Comparison of ENCODE assay signal across 10 cellular contexts in genomic region chrX:68504237-68504636, GRCh38. TPM values are rescaled to one million over a fixed set of nuclear protein-coding genes. Genes with fewer than 3 reads are reported as not detected.
DNase-seq lines count a peak whose midpoint lies in the region; ATAC-seq and TF ChIP-seq lines count a peak whose summit lies in the region.
"Had no signal": no experiment of that assay in that cellular context is flagged by ENCODE, and none has a peak within 500 bp of the region (broad histone marks: within the 10 kb centered on the region; RNA-seq: fewer than 3 reads in every experiment).

No MANE protein-coding gene starts in this region.

- no TSS peak for BruUV-seq in mammary epithelial cell (replicated peaks; lab: Mats Ljungman, UMichigan)

- no peak for TF ChIP-seq CTCF in mammary epithelial cell (conservative IDR thresholded peaks at IDR 0.05 in 1 of 2, IDR thresholded peaks at IDR 0.05 in 1 of 2; ENCODE audit: extremely low read depth in 1 of 2, insufficient read depth in 1 of 2, low read depth in 1 of 2, low read length in 2 of 2)
- no peak for TF ChIP-seq CTCF in Peyer's patch (IDR thresholded peaks at IDR 0.05)

- H3K79me2 ChIP-seq in mammary epithelial cell (ENCODE audit: insufficient read depth, low read length): peaks cover 68% of the 10 kb centered on the region

- H3K27ac ChIP-seq in mammary epithelial cell (ENCODE audit: insufficient read depth, low read depth, low read length) (peak overlapping the region; percentile 71), Peyer's patch (no peak overlapping the region)
- H3K27ac ChIP-seq: SK-N-MC had no signal

- no peak for ATAC-seq in sciatic nerve
- ATAC-seq in GM21528 (IDR thresholded peaks at IDR 0.05; ENCODE audit: low FRiP score, unreplicated experiment): no peak

- H3K27me3 ChIP-seq in mammary epithelial cell (ENCODE audit: insufficient read depth, low read length): no peaks in the 10 kb centered on the region
- H3K27me3 ChIP-seq in Peyer's patch: no peaks in the 10 kb centered on the region

- no peaks in the 10 kb centered on the region for H4K20me1 ChIP-seq in mammary epithelial cell (ENCODE audit: insufficient read depth, low read length)

- H2AFZ ChIP-seq in mammary epithelial cell (ENCODE audit: low read depth, low read length): no peak overlapping the region

- CTCF ChIA-PET in mammary epithelial cell (lab: Charles Lee; ENCODE audit: low non-redundant PET): no interaction called here

- H3K36me3 ChIP-seq in mammary epithelial cell (ENCODE audit: insufficient read depth, low read length) (no peaks in the 10 kb centered on the region), Peyer's patch (no peaks in the 10 kb centered on the region)

- peak overlapping the region; percentile 12 for H3K4me2 ChIP-seq in mammary epithelial cell (ENCODE audit: insufficient read depth, low read depth, low read length)

- H3K9me3 ChIP-seq in mammary epithelial cell (replicated peaks; ENCODE audit: insufficient read depth, low read length): no peaks in the 10 kb centered on the region
- no peaks in the 10 kb centered on the region for H3K9me3 ChIP-seq in Peyer's patch

- in situ Hi-C loops in mammary epithelial cell (cut with MboI; ENCODE audit: low sequenced_read_pairs in 2 of 2): loop anchor here (10.0 kb wide), 2 partner anchors 211 to 309 kb away; no protein-coding TSS in a partner anchor

- TF ChIP-seq POLR2A in Peyer's patch (IDR thresholded peaks at IDR 0.05): no peak

- no peak overlapping the region for H3K4me3 ChIP-seq in mammary epithelial cell (replicated peaks in 1 of 3; ENCODE audit: insufficient read depth in 1 of 3, low read depth in 2 of 3, low read length in 3 of 3)
- H3K4me3 ChIP-seq in Peyer's patch: no peak overlapping the region
- H3K4me3 ChIP-seq: SK-N-MC had no signal

- dilution Hi-C loops in mammary epithelial cell (cut with HindIII; ENCODE audit: low sequenced_read_pairs): no loop called here

- WGBS in mammary epithelial cell (ENCODE audit: low coverage, missing lambda C conversion rate): 33% methylated on average over 4 of the region's 4 CpGs

- H3K9ac ChIP-seq in mammary epithelial cell (ENCODE audit: insufficient read depth, low read length): peak overlapping the region; percentile 8

- intact Hi-C loops in mammary epithelial cell (cut with micrococcal nuclease) (no loop called here), sciatic nerve (cut with DNase I) (no loop called here)

- peaks cover 16% of the 10 kb centered on the region for H3K4me1 ChIP-seq in mammary epithelial cell (ENCODE audit: insufficient read depth, low read length)
- peaks cover 0 to 12% (median 0%) of the 10 kb centered on the region in 4 donors for H3K4me1 ChIP-seq in Peyer's patch

- DNase-seq in H4 (ENCODE audit: low spot score) (peak; percentile 29), T-helper 22 cell (ENCODE audit: low read depth) (peak; percentile 50), mammary epithelial cell (peak; percentile 68), sciatic nerve (ENCODE audit: low spot score) (no peak), Peyer's patch (no peak), AML-193 (lab: John Stamatoyannopoulos, UW) (no peak)
- DNase-seq in stimulated activated CD4-positive, alpha-beta T cell treated with anti-CD3 and anti-CD28 coated beads, Interleukin-4, amount 100 ng/mL, for 48 hours (ENCODE audit: low read depth in 2 of 2): peak; percentile 30 to 45
- DNase-seq: substantia nigra had no signal

RNA-seq across cellular contexts. Expression of gene YIPF6, which starts 5.4 kb away (rescaled TPM):
- 23.2 and 25.9 TPM in 2 replicates for total RNA-seq in H4 (2014; rRNA removed; shearing (Covaris generic))
- total RNA-seq in mammary epithelial cell: 10 to 100 TPM; 31.9 to 42.8 TPM
- polyA plus RNA-seq in mammary epithelial cell: 9.6 TPM
- 9.4 TPM for polyA minus RNA-seq in mammary epithelial cell
- total RNA-seq in sciatic nerve: 43.2 TPM
- total RNA-seq in Peyer's patch: 10 to 100 TPM; 22.6 to 24.8 (median 23.9) TPM

Comparison
In these comparisons a context has a peak if more than half of its experiments do, and no peak if none do; other contexts are left out.
1. DNase-seq: peak in H4 (single experiment), T-helper 22 cell (single experiment), mammary epithelial cell (single experiment) and stimulated activated CD4-positive, alpha-beta T cell treated with anti-CD3 and anti-CD28 coated beads, Interleukin-4, amount 100 ng/mL, for 48 hours (2 of 2); none in sciatic nerve (single experiment), Peyer's patch (0 of 3) and AML-193 (0 of 2).